In the genomic region with DNA sequence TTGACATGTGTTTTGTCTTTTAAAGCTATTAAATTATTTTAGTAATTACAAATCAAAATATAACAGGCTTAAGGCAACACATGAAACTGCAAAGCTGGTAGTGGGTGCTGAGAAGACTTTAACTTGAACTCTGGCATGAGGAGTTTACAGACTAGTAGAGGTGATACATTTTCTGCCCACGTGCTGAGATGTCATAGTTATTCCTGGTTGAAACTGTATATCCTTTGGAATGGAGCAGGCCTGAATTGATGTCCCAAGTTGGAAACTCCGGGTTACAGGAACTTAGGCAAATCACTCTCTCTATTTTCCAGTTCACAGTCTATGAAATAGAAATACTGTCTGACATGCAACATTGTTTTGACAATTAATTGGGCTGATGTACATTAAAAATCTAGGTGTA, we compare ENCODE assay signal across 32 cellular contexts.
"Had no signal": no experiment of that assay in that cellular context is flagged by ENCODE, and none has a peak within 500 bp of the region (broad histone marks: within the 10 kb centered on the region; RNA-seq: fewer than 3 reads in every experiment).

No MANE protein-coding gene starts in this region.

- H3K27me3 ChIP-seq: adrenal gland, body of pancreas, brain microvascular endothelial cell, breast epithelium had no signal

- H3K9me3 ChIP-seq: adrenal gland, body of pancreas, breast epithelium had no signal

- H3K27ac ChIP-seq: adrenal gland, body of pancreas, brain microvascular endothelial cell, breast epithelium, VCaP had no signal

- ATAC-seq: activated CD8-positive, alpha-beta T cell treated with anti-CD3 and anti-CD28 coated beads for 36 hours; activated naive CD4-positive, alpha-beta T cell treated with anti-CD3 and anti-CD28 coated beads, Interleukin-2, amount 50 U/mL, for 72 hours; activated T-cell treated with anti-CD3 and anti-CD28 coated beads, Interleukin-2, amount 50 U/mL, for 4 hours; activated T-cell treated with anti-CD3 and anti-CD28 coated beads, Interleukin-2, amount 50 U/mL, for 72 hours; activated T-helper 17 cell treated with anti-CD3 and anti-CD28 coated beads, Interleukin-2, amount 50 U/mL, for 72 hours; body of pancreas; T-cell; T-helper 17 cell had no signal

- H3K36me3 ChIP-seq: adrenal gland, brain microvascular endothelial cell, breast epithelium had no signal

- H3K4me3 ChIP-seq: adrenal gland, body of pancreas, breast epithelium had no signal

- H3K4me1 ChIP-seq: adrenal gland, body of pancreas, breast epithelium had no signal

- DNase-seq: activated B cell treated with CpG ODN at 0.5 μM for 24 hours; activated CD4-positive, alpha-beta memory T cell treated with anti-CD3 and anti-CD28 coated beads for 36 hours; activated CD4-positive, alpha-beta T cell treated with anti-CD3 and anti-CD28 coated beads for 4 hours; activated CD4-positive, alpha-beta T cell treated with anti-CD3 and anti-CD28 coated beads, Interleukin-2, amount 10 ng/mL, durations not matched to agents 24 days and 14 days; activated CD4-positive, alpha-beta T cell treated with anti-CD3 and anti-CD28 coated beads, Interleukin-2, amount 50 U/mL, for 1 hour; activated CD4-positive, alpha-beta T cell treated with anti-CD3 and anti-CD28 coated beads, Interleukin-2, amount 50 U/mL, for 4 hours; activated CD4-positive, CD25-positive, alpha-beta regulatory T cell treated with anti-CD3 and anti-CD28 coated beads, Interleukin-2, amount 50 U/mL, for 72 hours; activated CD8-positive, alpha-beta memory T cell treated with anti-CD3 and anti-CD28 coated beads, Interleukin-2, amount 50 U/mL, for 4 hours; activated CD8-positive, alpha-beta T cell treated with anti-CD3 and anti-CD28 coated beads for 36 hours; activated effector memory CD4-positive, alpha-beta T cell treated with anti-CD3 and anti-CD28 coated beads, Interleukin-2, amount 50 U/mL, for 16 hours; activated gamma-delta T cell treated with Interleukin-2 at 50 U/mL for 16 hours; activated naive CD4-positive, alpha-beta T cell; activated naive CD4-positive, alpha-beta T cell treated with anti-CD3 and anti-CD28 coated beads for 36 hours; activated naive CD4-positive, alpha-beta T cell treated with anti-CD3 and anti-CD28 coated beads, Interleukin-2, amount 50 U/mL, for 16 hours; activated naive CD8-positive, alpha-beta T cell treated with anti-CD3 and anti-CD28 coated beads for 36 hours; activated T-cell treated with anti-CD3 and anti-CD28 coated beads for 4 hours; activated T-cell treated with anti-CD3 and anti-CD28 coated beads, Interleukin-2, amount 50 U/mL, for 1 hour; activated T-cell treated with anti-CD3 and anti-CD28 coated beads, Interleukin-2, amount 50 U/mL, for 4 hours; activated T-cell treated with anti-CD3 and anti-CD28 coated beads, Interleukin-2, amount 50 U/mL, for 72 hours; adrenal gland; amniotic stem cell; aorta; body of pancreas; brain microvascular endothelial cell; central memory CD4-positive, alpha-beta T cell; T-cell; T-helper 17 cell; T-helper 9 cell had no signal
